In the genomic region with DNA sequence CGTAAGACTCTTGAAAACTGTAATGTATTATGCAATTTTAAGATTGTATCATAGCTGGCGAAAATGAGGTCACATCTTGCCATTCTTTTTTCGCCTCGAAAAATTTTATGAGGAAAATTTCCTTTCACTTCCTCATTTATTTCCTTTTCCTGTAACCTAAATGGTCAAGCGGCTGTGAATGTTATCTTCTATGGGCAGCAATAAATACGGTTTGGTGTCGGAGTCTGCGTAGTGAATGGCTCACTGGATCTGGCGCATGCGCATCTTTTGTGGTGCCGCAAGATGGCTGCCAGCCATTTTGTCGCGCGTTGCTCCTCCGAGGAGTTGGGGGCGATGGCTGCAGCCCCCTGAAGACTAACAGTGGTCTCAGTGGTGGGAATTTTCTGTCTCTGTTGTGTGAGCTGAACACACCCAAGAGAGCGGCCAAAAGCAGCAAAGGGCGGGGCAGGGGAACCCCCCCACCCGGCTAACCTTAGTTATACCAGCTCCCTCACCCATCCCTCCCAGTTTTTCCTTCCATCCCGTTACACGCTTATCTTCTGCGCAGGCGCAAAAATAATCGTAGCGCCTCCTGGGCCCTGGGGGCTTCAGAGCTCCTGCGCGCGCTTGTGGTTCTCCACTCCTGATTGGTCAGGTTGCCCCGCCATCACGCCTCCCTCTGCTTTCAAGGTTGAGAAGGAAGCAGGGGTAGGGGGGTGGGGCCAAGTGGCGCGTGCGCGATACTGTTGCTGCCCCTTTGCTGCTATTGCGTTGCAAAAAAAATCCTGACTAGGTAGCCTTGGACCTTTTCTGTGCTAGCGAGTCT, we compare ENCODE assay signal across 8 cellular contexts.
A peak's percentile ranks its signal among the peaks of the same experiment; 100 is the strongest.
DNase-seq lines count a peak whose midpoint lies in the region; ATAC-seq, FAIRE-seq and TF ChIP-seq lines count a peak whose summit lies in the region.

A gene (plus strand): TSS at position 722 of the 805 bp plus-strand sequence. CDS start 568 bp downstream, outside the sequence.

- TF ChIP-seq CTCF in AG10803 (conservative IDR thresholded peaks at IDR 0.05; ENCODE audit: low read length): peak; percentile 2; the same call in 1 of the 2 replicates

- DNase-seq in AG10803 (ENCODE audit: low read depth) (peak; percentile 99), NCI-H446 treated with DMSO at 0.1 percent for 48 hours (lab: John Stamatoyannopoulos, UW) (peak; percentile 99), cerebellar cortex (ENCODE audit: low spot score) (peak; percentile 100)
- DNase-seq in stimulated activated CD4-positive, alpha-beta T cell treated with anti-CD3 and anti-CD28 coated beads, Interleukin-12 subunit alpha, Interleukin-12 subunit beta, amount 100 ng/mL, for 4 hours: peak; percentile 96

- ATAC-seq in GM19035 (IDR thresholded peaks at IDR 0.05; ENCODE audit: unreplicated experiment) (peak; percentile 81), HG03354 (IDR thresholded peaks at IDR 0.05; ENCODE audit: poor library complexity, severe bottlenecking, unreplicated experiment) (peak; percentile 79)
- ATAC-seq in activated CD4-positive, CD25-positive, alpha-beta regulatory T cell treated with anti-CD3 and anti-CD28 coated beads, Interleukin-2, amount 50 U/mL, for 24 hours: peak; percentile 94 to 95

- peak; percentile 45 for FAIRE-seq in islet of Langerhans (lab: Jason Lieb, UNC)

- H3K4me3 ChIP-seq in AG10803 (ENCODE audit: low read length): peak within 1 kb of the TSS; percentile 90

Comparison
In these comparisons a context has a peak if more than half of its experiments do, and no peak if none do; other contexts are left out.
1. Peak in every context shown above with its lines: DNase-seq, ATAC-seq and H3K4me3 ChIP-seq.